ENCODE assay signal across 8 cellular contexts in genomic region chr14:51651388-51652167, GRCh38. TPM values are rescaled to one million over a fixed set of nuclear protein-coding genes. Genes with fewer than 3 reads are reported as not detected.
DNase-seq lines count a peak whose midpoint lies in the region; ATAC-seq, FAIRE-seq and TF ChIP-seq lines count a peak whose summit lies in the region.

Gene FRMD6 (plus strand): TSS chr14:51651910. CDS start chr14:51689837, 37,927 bp downstream.

- peaks cover 20% of the 10 kb centered on the region for H3K4me1 Mint-ChIP-seq in CD4-positive, alpha-beta T cell (ENCODE audit: low read depth)

- peak within 1 kb of the TSS; percentile 86 for H3K4me3 Mint-ChIP-seq in CD4-positive, alpha-beta T cell

- H3K27ac ChIP-seq in CD4-positive, alpha-beta T cell (ENCODE audit: low read depth, low read length), result peak within 1 kb of the TSS; percentile 61
- peak within 1 kb of the TSS; percentile 96 for H3K27ac ChIP-seq in endothelial cell of umbilical vein (ENCODE audit: insufficient read depth, low read depth, low read length)

- peak; percentile 81 for TF ChIP-seq POLR2A in endothelial cell of umbilical vein (IDR thresholded peaks at IDR 0.05; ENCODE audit: low read depth, low read length)

- H3K27me3 ChIP-seq in CD4-positive, alpha-beta T cell (ENCODE audit: control insufficient read depth, insufficient read depth, low read length), result peaks cover 18% of the 10 kb centered on the region
- H3K27me3 ChIP-seq in endothelial cell of umbilical vein (ENCODE audit: control insufficient read depth in 2 of 2, insufficient read depth in 2 of 2, low read length in 2 of 2) (no peaks in the 10 kb centered on the region), mononuclear cell (ENCODE audit: insufficient read depth, low read length) (peaks cover 34% of the 10 kb centered on the region)

- H3K4me2 ChIP-seq in endothelial cell of umbilical vein (ENCODE audit: insufficient read depth, low read length), result peak within 1 kb of the TSS; percentile 89

- H4K20me1 ChIP-seq in endothelial cell of umbilical vein (replicated peaks; ENCODE audit: control insufficient read depth, extremely low read depth, insufficient read depth, low read length), result no peaks in the 10 kb centered on the region

- peaks cover 0 to under 1% of the 10 kb centered on the region in 2 experiments for H3K36me3 ChIP-seq in endothelial cell of umbilical vein (ENCODE audit: control insufficient read depth in 2 of 2, extremely low read depth in 1 of 2, insufficient read depth in 2 of 2, low read length in 2 of 2)

- H3K4me1 ChIP-seq in endothelial cell of umbilical vein (ENCODE audit: control insufficient read depth, extremely low read depth, insufficient read depth, low read length), result peaks cover 43% of the 10 kb centered on the region
- H3K4me1 ChIP-seq in mononuclear cell (ENCODE audit: insufficient read depth, low read length), result peaks cover 23% of the 10 kb centered on the region

- no peak for FAIRE-seq in endothelial cell of umbilical vein (lab: Jason Lieb, UNC)

- H3K79me2 ChIP-seq in endothelial cell of umbilical vein (ENCODE audit: control insufficient read depth, insufficient read depth, low read length), result peaks cover 72% of the 10 kb centered on the region

- H3K4me3 ChIP-seq in endothelial cell of umbilical vein (replicated peaks in 1 of 3; ENCODE audit: insufficient read depth in 1 of 3, low read depth in 1 of 3, low read length in 3 of 3) (peak within 1 kb of the TSS; percentile 89 to 96 (median 93)), mononuclear cell (ENCODE audit: low read length) (peak within 1 kb of the TSS; percentile 65)

- peak within 1 kb of the TSS; percentile 99 for H3K9ac ChIP-seq in endothelial cell of umbilical vein (replicated peaks; ENCODE audit: extremely low read depth, insufficient read depth, low read length)

- POLR2A ChIA-PET in CD4-positive, alpha-beta T cell (lab: Charles Lee), result interaction anchor here (1.3 to 2.3 kb wide), 4 partner anchors 10 to 311 kb away, joined by 3 to 11 read pairs (median 4); partner anchors contain the start of gene GNG2
- POLR2A ChIA-PET in endothelial cell of umbilical vein (lab: Charles Lee), result interaction anchor here (0.6 to 3.6 kb wide), 15 partner anchors 29 to 695 kb away, joined by 3 to 37 read pairs (median 4); no protein-coding TSS in a partner anchor

- CTCF ChIA-PET in CD4-positive, alpha-beta T cell (lab: Charles Lee), result interaction anchor here (0.8 to 1.8 kb wide), 5 partner anchors 12 to 344 kb away, joined by 3 to 5 read pairs (median 4); no protein-coding TSS in a partner anchor
- CTCF ChIA-PET in endothelial cell of umbilical vein (lab: Charles Lee), result interaction anchor here (0.6 to 3.7 kb wide), 28 partner anchors 10 to 368 kb away, joined by 3 to 43 read pairs (median 5); no protein-coding TSS in a partner anchor

- peaks cover 17% of the 10 kb centered on the region for H3K27me3 Mint-ChIP-seq in CD4-positive, alpha-beta T cell

- DNase-seq in CD4-positive, alpha-beta T cell, result peak; percentile 61 to 80 (median 70)
- DNase-seq in NOMO-1 (lab: John Stamatoyannopoulos, UW; ENCODE audit: unreplicated experiment in 2 of 2) (peak; percentile 58 to 71), endothelial cell of umbilical vein (ENCODE audit: low read depth, low spot score) (peak; percentile 83)
- peak; percentile 87 for DNase-seq in activated CD8-positive, alpha-beta memory T cell treated with anti-CD3 and anti-CD28 coated beads, Interleukin-2, amount 50 U/mL, for 48 hours
- DNase-seq in stimulated activated CD8-positive, alpha-beta memory T cell treated with anti-CD3 and anti-CD28 coated beads, Interleukin-2, amount 100 ng/mL, for 48 hours (ENCODE audit: low read depth in 2 of 2), result peak; percentile 67 to 71

- dilution Hi-C loops in endothelial cell of umbilical vein (cut with MboI; ENCODE audit: extremely low pct_ligation_motif_present, low sequenced_read_pairs), result no loop called here

- H3K9me3 Mint-ChIP-seq in CD4-positive, alpha-beta T cell, result no peaks in the 10 kb centered on the region

- peak within 1 kb of the TSS; percentile 91 for H2AFZ ChIP-seq in endothelial cell of umbilical vein (ENCODE audit: low read depth, low read length)

- peak; percentile 80 for ATAC-seq in CD4-positive, alpha-beta T cell (ENCODE audit: poor library complexity)
- ATAC-seq in GM19397 (IDR thresholded peaks at IDR 0.05; ENCODE audit: unreplicated experiment) (peak; percentile 72), HG03571 (IDR thresholded peaks at IDR 0.05; ENCODE audit: unreplicated experiment) (peak; percentile 71)

- H3K9me3 ChIP-seq in CD4-positive, alpha-beta T cell (ENCODE audit: control insufficient read depth, low read length), result no peaks in the 10 kb centered on the region
- H3K9me3 ChIP-seq in endothelial cell of umbilical vein (replicated peaks; ENCODE audit: control insufficient read depth, insufficient read depth, low read length) (no peaks in the 10 kb centered on the region), mononuclear cell (ENCODE audit: low read depth, low read length) (no peaks in the 10 kb centered on the region)

- peak within 1 kb of the TSS; percentile 84 for H3K27ac Mint-ChIP-seq in CD4-positive, alpha-beta T cell

- intact Hi-C loops in CD4-positive, alpha-beta T cell (cut with DNase I, micrococcal nuclease), result loop anchor here (2.0 to 10.0 kb wide), 9 partner anchors 133 to 1887 kb away; partner anchors contain the start of genes DMAC2L (in 1 of the 2), KLHDC2 (in 1 of the 2), L2HGDH (in 1 of the 2) and RTRAF (in 1 of the 2)
- intact Hi-C loops in endothelial cell of umbilical vein (cut with micrococcal nuclease), result loop anchor here (1.0 to 10.0 kb wide), 6 partner anchors 70 to 368 kb away; partner anchors contain the start of gene RTRAF

- BruUV-seq in endothelial cell of umbilical vein (replicated peaks; lab: Mats Ljungman, UMichigan), result no TSS peak

- H3K36me3 Mint-ChIP-seq in CD4-positive, alpha-beta T cell (ENCODE audit: low read depth), result peaks cover 3% of the 10 kb centered on the region

- H3K9me1 ChIP-seq in endothelial cell of umbilical vein (replicated peaks; ENCODE audit: control insufficient read depth, extremely low read depth, insufficient read depth, low read length), result no peaks in the 10 kb centered on the region

- peak; percentile 75 for TF ChIP-seq CTCF in CD4-positive, alpha-beta T cell (IDR thresholded peaks at IDR 0.05)
- peak; percentile 73 to 75 for TF ChIP-seq CTCF in endothelial cell of umbilical vein (IDR thresholded peaks at IDR 0.05; ENCODE audit: extremely low read depth in 1 of 2, insufficient read depth in 1 of 2, low read depth in 1 of 2, low read length in 2 of 2)

TF ChIP-seq in endothelial cell of umbilical vein, 7 proteins besides CTCF, POLR2A, EP300 and RAD21:
- TF ChIP-seq POLR2AphosphoS5 (IDR thresholded peaks at IDR 0.05; ENCODE audit: insufficient read depth, low read depth, low read length), result peak; percentile 85
- TF ChIP-seq GATA2 (IDR thresholded peaks at IDR 0.05; ENCODE audit: insufficient read depth, insufficient read length, low read depth, low read length), result no peak
TF ChIP-seq in endothelial cell of umbilical vein: peak in this region for 1.

RNA-seq across cellular contexts. Expression of gene FRMD6, which starts in this region (rescaled TPM):
- total RNA-seq in CD4-positive, alpha-beta T cell, result 1 to 10 TPM; 1.4 to 1.5 TPM
- total RNA-seq in endothelial cell of umbilical vein (92.2 and 97.1 TPM in 2 replicates), mononuclear cell (1.0 TPM)
- polyA plus RNA-seq in endothelial cell of umbilical vein, result 69.0 and 82.7 TPM in 2 replicates
- 56.2 and 65.3 TPM in 2 replicates for polyA plus RNA-seq in endothelial cell of umbilical vein (2011; cell fraction: cytosol; rRNA removed)
- 158 and 179 TPM in 2 replicates for polyA plus RNA-seq in endothelial cell of umbilical vein (2011; cell fraction: nucleus; rRNA removed)
- polyA plus RNA-seq in endothelial cell of umbilical vein (2012), result 80.1 and 105 TPM in 2 replicates
- polyA minus RNA-seq in endothelial cell of umbilical vein, result 231 and 246 TPM in 2 replicates
- 13.4 TPM for polyA minus RNA-seq in endothelial cell of umbilical vein (2011; cell fraction: cytosol; rRNA and poly(A)+ RNA removed)
- polyA minus RNA-seq in endothelial cell of umbilical vein (2011; cell fraction: nucleus; rRNA and poly(A)+ RNA removed), result 309 and 372 TPM in 2 replicates

Comparison
In these comparisons a context has a peak if more than half of its experiments do, and no peak if none do; other contexts are left out.
1. Peak in every context shown above with its lines: DNase-seq, ATAC-seq, H3K4me3 ChIP-seq and H3K27ac ChIP-seq.
2. RNA of gene FRMD6 (total RNA-seq): 92.2 to 97.1 TPM in endothelial cell of umbilical vein; 1.4 to 1.5 TPM in CD4-positive, alpha-beta T cell and 1.0 TPM in mononuclear cell (single experiment); every median in the first group is over 10 times any median in the second.